Comparison of ENCODE assay signal across 17 cellular contexts in the genomic region with DNA sequence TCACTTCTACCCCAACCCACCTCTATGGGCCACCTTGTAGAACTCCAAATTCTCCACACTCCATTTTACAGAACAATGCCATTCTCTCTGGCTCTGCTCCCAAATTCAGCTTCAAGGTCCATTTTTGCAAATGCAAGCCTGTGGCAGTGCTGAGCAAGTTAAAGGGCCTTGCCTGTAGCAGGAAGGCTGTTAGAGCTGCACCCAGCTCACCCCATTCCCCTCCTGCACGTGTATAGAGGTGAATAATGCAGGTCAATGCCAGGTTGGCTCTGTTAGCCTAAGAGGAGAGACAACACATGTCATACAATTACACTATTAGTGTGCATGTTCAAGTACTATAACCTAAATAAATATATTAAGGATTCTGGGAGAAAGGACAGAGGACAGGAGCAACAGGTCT.
DNase-seq lines count a peak whose midpoint lies in the region; ATAC-seq and TF ChIP-seq lines count a peak whose summit lies in the region.
"Had no signal": no experiment of that assay in that cellular context is flagged by ENCODE, and none has a peak within 500 bp of the region (broad histone marks: within the 10 kb centered on the region; RNA-seq: fewer than 3 reads in every experiment).

No MANE protein-coding gene starts in this region.

- H3K4me1 ChIP-seq in HEK293 (ENCODE audit: control insufficient read depth, insufficient read depth, low read length) (no peaks in the 10 kb centered on the region), iPS DF 6.9 (ENCODE audit: control insufficient read depth, insufficient read depth, low read length) (peaks cover 6% of the 10 kb centered on the region)
- H3K4me1 ChIP-seq: BE2C, Caco-2, HAP-1 had no signal

- H3K4me3 ChIP-seq in HEK293 (ENCODE audit: low read depth, low read length) (no peak overlapping the region), iPS DF 6.9 (ENCODE audit: low read length) (no peak overlapping the region)
- H3K4me3 ChIP-seq: HAP-1, K562 had no signal

- no peaks in the 10 kb centered on the region for H3K36me3 ChIP-seq in HEK293 (ENCODE audit: control insufficient read depth in 2 of 2, insufficient read depth in 1 of 2, low read length in 2 of 2)
- H3K36me3 ChIP-seq in iPS DF 6.9 (ENCODE audit: control insufficient read depth, insufficient read depth, low read length), result no peaks in the 10 kb centered on the region
- H3K36me3 ChIP-seq: BE2C, HAP-1 had no signal

- POLR2A ChIA-PET in HEK293 (lab: Yijun Ruan, JAX), result no interaction called here
- POLR2A ChIA-PET in WTC11 (lab: Charles Lee), result no interaction called here

- H3K36me3 Mint-ChIP-seq in WTC11, result no peaks in the 10 kb centered on the region
- H3K36me3 Mint-ChIP-seq: CD4-positive, CD25-positive, alpha-beta regulatory T cell had no signal

- no peaks in the 10 kb centered on the region for H3K27me3 ChIP-seq in iPS DF 6.9 (ENCODE audit: control insufficient read depth, insufficient read depth, low read length)

- no peak overlapping the region for H3K4me3 Mint-ChIP-seq in WTC11
- H3K4me3 Mint-ChIP-seq: CD4-positive, CD25-positive, alpha-beta regulatory T cell had no signal

- ATAC-seq in WTC11 (peak; percentile 63), GM18873 (IDR thresholded peaks at IDR 0.05; ENCODE audit: low FRiP score, unreplicated experiment) (no peak)
- ATAC-seq: K562 had no signal

- CTCF ChIA-PET in HEK293 (lab: Yijun Ruan, JAX) (no interaction called here), WTC11 (lab: Charles Lee) (interaction anchor here (1.1 to 1.7 kb wide), 2 partner anchors 14 to 17 kb away, joined by 5 read pairs; no protein-coding TSS in a partner anchor)

- no peak for DNase-seq in WTC11 (ENCODE audit: low spot score)
- DNase-seq in iPS DF 6.9 (ENCODE audit: low read depth, low spot score), result no peak
- no peak for DNase-seq in OCI-M1 (lab: John Stamatoyannopoulos, UW)
- DNase-seq in DMS53 (lab: John Stamatoyannopoulos, UW), result no peak
- DNase-seq: ACHN; BE2C; C1 segment of cervical spinal cord; Caco-2; CD4-positive, CD25-positive, alpha-beta regulatory T cell; DMS79; GDM1; GOT3; IMR-90 had no signal

- peaks cover 63% of the 10 kb centered on the region for H3K4me1 Mint-ChIP-seq in WTC11
- H3K4me1 Mint-ChIP-seq: CD4-positive, CD25-positive, alpha-beta regulatory T cell had no signal

- no peak overlapping the region for H3K27ac ChIP-seq in HEK293 (ENCODE audit: extremely low read depth, low read depth, low read length)
- peak overlapping the region; percentile 31 for H3K27ac ChIP-seq in iPS DF 6.9 (ENCODE audit: low read length)

- no peaks in the 10 kb centered on the region for H3K27me3 Mint-ChIP-seq in WTC11 (ENCODE audit: low read depth)
- H3K27me3 Mint-ChIP-seq: CD4-positive, CD25-positive, alpha-beta regulatory T cell had no signal

- H3K9me3 ChIP-seq in HEK293 (ENCODE audit: control insufficient read depth, insufficient read depth, low read depth, low read length), result no peaks in the 10 kb centered on the region
- no peaks in the 10 kb centered on the region for H3K9me3 ChIP-seq in iPS DF 6.9 (ENCODE audit: control insufficient read depth, insufficient read depth, low read length)
- H3K9me3 ChIP-seq: BE2C, Caco-2, HAP-1 had no signal

- no peaks in the 10 kb centered on the region for H3K9me3 Mint-ChIP-seq in WTC11

- WGBS in iPS DF 6.9 (ENCODE audit: insufficient coverage, insufficient read length), result no CpG with 5 or more reads among the region's 1 CpG

- H3K27ac Mint-ChIP-seq in WTC11, result peak overlapping the region; percentile 70
- H3K27ac Mint-ChIP-seq: CD4-positive, CD25-positive, alpha-beta regulatory T cell had no signal

- TF ChIP-seq CTCF in HEK293 (tag by site-specific recombination; IDR thresholded peaks at IDR 0.05) (no peak), WTC11 (IDR thresholded peaks at IDR 0.05) (no peak)

TF ChIP-seq in HEK293, 187 proteins besides CTCF, POLR2A, EP300 and RAD21:
- TF ChIP-seq ZNF544 (tag by site-specific recombination; IDR thresholded peaks at IDR 0.05) (no peak), SCRT2 (tag by site-specific recombination; IDR thresholded peaks at IDR 0.05) (peak; percentile 37; the same call in 1 of the 2 replicates)

TF ChIP-seq in WTC11, 78 proteins besides CTCF, POLR2A, EP300 and RAD21:
- TF ChIP-seq TP53 (CRISPR knock-in tag; IDR thresholded peaks at IDR 0.05) (no peak), CREM (CRISPR knock-in tag; IDR thresholded peaks at IDR 0.05) (no peak), SMAD4 (CRISPR knock-in tag; IDR thresholded peaks at IDR 0.05) (no peak), IRF2 (CRISPR knock-in tag; IDR thresholded peaks at IDR 0.05; ENCODE audit: borderline replicate concordance, low read depth) (no peak), FOXP1 (CRISPR knock-in tag; IDR thresholded peaks at IDR 0.05; ENCODE audit: borderline replicate concordance) (no peak), ZNF219 (CRISPR knock-in tag; IDR thresholded peaks at IDR 0.05; ENCODE audit: borderline replicate concordance) (no peak), KAT7 (CRISPR knock-in tag; IDR thresholded peaks at IDR 0.05; ENCODE audit: borderline replicate concordance) (no peak), HMGA2 (CRISPR knock-in tag; IDR thresholded peaks at IDR 0.05) (no peak), NR3C1 (CRISPR knock-in tag; conservative IDR thresholded peaks at IDR 0.05; ENCODE audit: low read depth) (no peak), TEAD4 (CRISPR knock-in tag; IDR thresholded peaks at IDR 0.05) (no peak), ZNF671 (CRISPR knock-in tag; IDR thresholded peaks at IDR 0.05) (no peak), ZNF396 (CRISPR knock-in tag; IDR thresholded peaks at IDR 0.05; ENCODE audit: borderline replicate concordance) (no peak), FOXK1 (CRISPR knock-in tag; IDR thresholded peaks at IDR 0.05) (no peak)
- TF ChIP-seq, protein P1, sequence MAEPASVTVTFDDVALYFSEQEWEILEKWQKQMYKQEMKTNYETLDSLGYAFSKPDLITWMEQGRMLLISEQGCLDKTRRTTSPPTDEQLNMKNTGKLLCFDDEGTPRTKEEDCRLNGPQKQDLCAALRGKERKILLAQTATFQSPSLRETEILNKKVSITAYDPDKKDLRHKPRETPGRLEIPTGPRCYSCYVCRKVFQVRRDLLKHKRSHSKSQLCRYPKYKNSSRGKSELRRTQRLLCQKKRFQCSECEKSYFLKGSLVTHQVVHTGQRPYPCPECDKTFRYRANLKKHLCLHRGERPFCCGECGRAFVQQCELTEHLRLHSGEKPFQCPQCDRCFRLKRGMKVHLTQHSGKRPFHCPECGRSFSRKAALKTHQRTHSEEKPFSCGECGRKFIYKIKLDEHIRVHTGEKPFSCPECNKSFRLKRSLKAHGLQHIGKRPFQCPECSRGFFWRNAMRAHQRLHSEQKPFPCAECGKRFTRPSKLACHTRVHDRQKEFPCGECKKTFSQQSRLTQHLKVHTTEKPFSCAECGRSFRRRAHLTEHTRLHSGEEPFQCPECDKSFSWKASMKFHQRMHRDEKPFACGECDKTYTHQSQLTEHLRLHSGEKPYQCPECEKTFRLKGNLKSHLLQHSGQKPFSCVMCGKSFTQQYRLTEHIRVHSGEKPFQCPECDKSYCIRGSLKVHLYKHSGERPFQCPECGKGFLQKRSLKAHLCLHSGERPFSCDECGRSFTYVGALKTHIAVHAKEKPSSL (CRISPR knock-in tag; conservative IDR thresholded peaks at IDR 0.05), result no peak
- TF ChIP-seq, protein P2, sequence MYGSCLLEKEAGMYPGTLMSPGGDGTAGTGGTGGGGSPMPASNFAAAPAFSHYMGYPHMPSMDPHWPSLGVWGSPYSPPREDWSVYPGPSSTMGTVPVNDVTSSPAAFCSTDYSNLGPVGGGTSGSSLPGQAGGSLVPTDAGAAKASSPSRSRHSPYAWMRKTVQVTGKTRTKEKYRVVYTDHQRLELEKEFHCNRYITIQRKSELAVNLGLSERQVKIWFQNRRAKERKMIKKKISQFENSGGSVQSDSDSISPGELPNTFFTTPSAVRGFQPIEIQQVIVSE (CRISPR knock-in tag; IDR thresholded peaks at IDR 0.05; ENCODE audit: borderline replicate concordance), result no peak
- TF ChIP-seq, protein P3, sequence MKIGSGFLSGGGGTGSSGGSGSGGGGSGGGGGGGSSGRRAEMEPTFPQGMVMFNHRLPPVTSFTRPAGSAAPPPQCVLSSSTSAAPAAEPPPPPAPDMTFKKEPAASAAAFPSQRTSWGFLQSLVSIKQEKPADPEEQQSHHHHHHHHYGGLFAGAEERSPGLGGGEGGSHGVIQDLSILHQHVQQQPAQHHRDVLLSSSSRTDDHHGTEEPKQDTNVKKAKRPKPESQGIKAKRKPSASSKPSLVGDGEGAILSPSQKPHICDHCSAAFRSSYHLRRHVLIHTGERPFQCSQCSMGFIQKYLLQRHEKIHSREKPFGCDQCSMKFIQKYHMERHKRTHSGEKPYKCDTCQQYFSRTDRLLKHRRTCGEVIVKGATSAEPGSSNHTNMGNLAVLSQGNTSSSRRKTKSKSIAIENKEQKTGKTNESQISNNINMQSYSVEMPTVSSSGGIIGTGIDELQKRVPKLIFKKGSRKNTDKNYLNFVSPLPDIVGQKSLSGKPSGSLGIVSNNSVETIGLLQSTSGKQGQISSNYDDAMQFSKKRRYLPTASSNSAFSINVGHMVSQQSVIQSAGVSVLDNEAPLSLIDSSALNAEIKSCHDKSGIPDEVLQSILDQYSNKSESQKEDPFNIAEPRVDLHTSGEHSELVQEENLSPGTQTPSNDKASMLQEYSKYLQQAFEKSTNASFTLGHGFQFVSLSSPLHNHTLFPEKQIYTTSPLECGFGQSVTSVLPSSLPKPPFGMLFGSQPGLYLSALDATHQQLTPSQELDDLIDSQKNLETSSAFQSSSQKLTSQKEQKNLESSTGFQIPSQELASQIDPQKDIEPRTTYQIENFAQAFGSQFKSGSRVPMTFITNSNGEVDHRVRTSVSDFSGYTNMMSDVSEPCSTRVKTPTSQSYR (CRISPR knock-in tag; IDR thresholded peaks at IDR 0.05), result no peak
- TF ChIP-seq, protein P4, sequence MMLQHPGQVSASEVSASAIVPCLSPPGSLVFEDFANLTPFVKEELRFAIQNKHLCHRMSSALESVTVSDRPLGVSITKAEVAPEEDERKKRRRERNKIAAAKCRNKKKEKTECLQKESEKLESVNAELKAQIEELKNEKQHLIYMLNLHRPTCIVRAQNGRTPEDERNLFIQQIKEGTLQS (CRISPR knock-in tag; conservative IDR thresholded peaks at IDR 0.05), result no peak
- TF ChIP-seq, protein P5, sequence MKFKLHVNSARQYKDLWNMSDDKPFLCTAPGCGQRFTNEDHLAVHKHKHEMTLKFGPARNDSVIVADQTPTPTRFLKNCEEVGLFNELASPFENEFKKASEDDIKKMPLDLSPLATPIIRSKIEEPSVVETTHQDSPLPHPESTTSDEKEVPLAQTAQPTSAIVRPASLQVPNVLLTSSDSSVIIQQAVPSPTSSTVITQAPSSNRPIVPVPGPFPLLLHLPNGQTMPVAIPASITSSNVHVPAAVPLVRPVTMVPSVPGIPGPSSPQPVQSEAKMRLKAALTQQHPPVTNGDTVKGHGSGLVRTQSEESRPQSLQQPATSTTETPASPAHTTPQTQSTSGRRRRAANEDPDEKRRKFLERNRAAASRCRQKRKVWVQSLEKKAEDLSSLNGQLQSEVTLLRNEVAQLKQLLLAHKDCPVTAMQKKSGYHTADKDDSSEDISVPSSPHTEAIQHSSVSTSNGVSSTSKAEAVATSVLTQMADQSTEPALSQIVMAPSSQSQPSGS (CRISPR knock-in tag; IDR thresholded peaks at IDR 0.05; ENCODE audit: borderline replicate concordance, low read depth), result no peak
TF ChIP-seq in WTC11: peak in this region for 0.
